8 cellular contexts compared by ENCODE assay signal in the genomic region with DNA sequence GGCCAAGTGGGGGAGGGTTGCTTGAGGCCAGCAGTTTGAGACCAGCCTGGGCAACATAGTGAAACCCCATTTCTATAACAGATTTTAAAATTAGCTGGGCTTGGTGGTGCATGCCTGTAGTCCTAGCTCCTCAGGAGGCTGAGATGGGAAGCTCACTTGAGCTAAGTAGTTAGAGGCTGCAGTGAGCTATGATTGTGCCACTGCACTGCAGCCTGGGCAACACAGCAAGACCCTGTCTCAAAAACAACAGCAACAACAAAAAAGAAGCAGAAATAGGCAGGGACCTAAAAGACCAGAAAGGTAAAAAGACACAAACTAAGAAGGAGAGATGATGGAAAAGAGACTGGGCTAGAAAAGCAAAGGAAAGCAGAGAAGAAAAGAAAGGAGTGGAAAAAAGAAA. TPM values are rescaled to one million over a fixed set of nuclear protein-coding genes. Genes with fewer than 3 reads are reported as not detected.
"Had no signal": no experiment of that assay in that cellular context is flagged by ENCODE, and none has a peak within 500 bp of the region (broad histone marks: within the 10 kb centered on the region; RNA-seq: fewer than 3 reads in every experiment).

No MANE protein-coding gene starts in this region.

RNA-seq across cellular contexts. Expression of a gene that starts 3.8 kb away (rescaled TPM):
- total RNA-seq: LHCN-M2, MCF 10A, NCI-H460, PC-9, Right ventricle myocardium inferior, RPMI7951, SJCRH30, SK-MEL-5 had no signal
